7 cellular contexts compared by ENCODE assay signal in genomic region chr6:33761922-33762629, GRCh38. TPM values are rescaled to one million over a fixed set of nuclear protein-coding genes. Genes with fewer than 3 reads are reported as not detected.
A peak's percentile ranks its signal among the peaks of the same experiment; 100 is the strongest.
DNase-seq lines count a peak whose midpoint lies in the region; ATAC-seq and TF ChIP-seq lines count a peak whose summit lies in the region.

No MANE protein-coding gene starts in this region.

- TF ChIP-seq CTCF in GM06990 (IDR thresholded peaks at IDR 0.05; ENCODE audit: insufficient read depth, low read length, poor library complexity, severe bottlenecking) (peak; percentile 75), chondrocyte (IDR thresholded peaks at IDR 0.05) (peak; percentile 78)

- H3K4me3 ChIP-seq in GM06990 (replicated peaks; ENCODE audit: low read depth, low read length) (no peak overlapping the region), MG63 (no peak overlapping the region)

- H3K27ac Mint-ChIP-seq in T-helper 17 cell (no peak overlapping the region), chondrocyte (ENCODE audit: unreplicated experiment) (no peak overlapping the region)

- ATAC-seq in T-helper 17 cell (peak; percentile 39), HG03159 (IDR thresholded peaks at IDR 0.05; ENCODE audit: unreplicated experiment) (no peak)

- H3K4me1 Mint-ChIP-seq in T-helper 17 cell (peaks cover 3% of the 10 kb centered on the region), chondrocyte (ENCODE audit: low read depth) (peaks cover 20% of the 10 kb centered on the region)

- no peaks in the 10 kb centered on the region for H3K36me3 ChIP-seq in GM06990 (ENCODE audit: control insufficient read depth, insufficient read depth, low read length)
- H3K36me3 ChIP-seq in MG63: no peaks in the 10 kb centered on the region

- H3K27me3 Mint-ChIP-seq in T-helper 17 cell (peaks cover 33% of the 10 kb centered on the region), chondrocyte (ENCODE audit: low read depth) (no peaks in the 10 kb centered on the region)

- H3K27me3 ChIP-seq in GM06990 (replicated peaks; ENCODE audit: control insufficient read depth, insufficient read depth, low read length): no peaks in the 10 kb centered on the region; the same call in 1 of the 2 replicates
- H3K27me3 ChIP-seq in MG63: no peaks in the 10 kb centered on the region

- H3K4me3 Mint-ChIP-seq in T-helper 17 cell (no peak overlapping the region), chondrocyte (ENCODE audit: unreplicated experiment) (no peak overlapping the region)

- H3K36me3 Mint-ChIP-seq in T-helper 17 cell (ENCODE audit: low read depth) (no peaks in the 10 kb centered on the region), chondrocyte (ENCODE audit: low read depth) (no peaks in the 10 kb centered on the region)

- H3K9me3 ChIP-seq in MG63 (no peaks in the 10 kb centered on the region), T-helper 17 cell (ENCODE audit: control insufficient read depth, low read length, poor library complexity, severe bottlenecking) (no peaks in the 10 kb centered on the region)

- DNase-seq in GM06990 (ENCODE audit: extremely low read depth, insufficient read length) (peak; percentile 33), MG63 (peak; percentile 23), T-helper 17 cell (no peak), chondrocyte (ENCODE audit: low spot score) (no peak), lung microvascular endothelial cell (ENCODE audit: low read depth in 2 of 2) (peak; percentile 44 to 72), substantia nigra (lab: John Stamatoyannopoulos, UW) (peak in 47 of 49 donors; percentile 22 to 84 (median 57))

- H3K27ac ChIP-seq in substantia nigra (ENCODE audit: low read depth, low read length, poor library complexity, severe bottlenecking): peak overlapping the region; percentile 61

- peaks cover 5% of the 10 kb centered on the region for H3K9me3 Mint-ChIP-seq in chondrocyte (ENCODE audit: low read depth)

RNA-seq across cellular contexts. Expression of gene IP6K3, which starts 15.4 kb away (rescaled TPM):
- not detected in 2 replicates for total RNA-seq in MG63 (2014; rRNA removed; shearing (Covaris generic); ENCODE audit: low replicate concordance)
- total RNA-seq in T-helper 17 cell: not detected
- 6.1 to 9.0 TPM (median 6.5 TPM) in 3 replicates for total RNA-seq in chondrocyte
- total RNA-seq in lung microvascular endothelial cell: not detected in 2 replicates

RNA-seq across cellular contexts. Expression of gene LEMD2, which starts 26.9 kb away (rescaled TPM):
- total RNA-seq in MG63 (2014; rRNA removed; shearing (Covaris generic); ENCODE audit: low replicate concordance): 30.5 and 36.0 TPM in 2 replicates
- total RNA-seq in T-helper 17 cell: 100 to 1,000 TPM; 101 to 120 TPM
- 57.3 to 61.6 TPM (median 60.1 TPM) in 3 replicates for total RNA-seq in chondrocyte
- 27.9 and 34.3 TPM in 2 replicates for total RNA-seq in lung microvascular endothelial cell

RNA-seq across cellular contexts. Expression of gene MLN, which starts 41.7 kb away (rescaled TPM):
- not detected in 2 replicates for total RNA-seq in MG63 (2014; rRNA removed; shearing (Covaris generic); ENCODE audit: low replicate concordance)
- total RNA-seq in T-helper 17 cell (not detected), chondrocyte (not detected in 3 replicates), lung microvascular endothelial cell (not detected in 2 replicates)

RNA-seq across cellular contexts. Expression of gene UQCC2, which starts 50.6 kb away (rescaled TPM):
- 10.8 and 36.4 TPM in 2 replicates for total RNA-seq in MG63 (2014; rRNA removed; shearing (Covaris generic); ENCODE audit: low replicate concordance)
- total RNA-seq in T-helper 17 cell (10 to 100 TPM; 17.3 to 19.8 TPM), chondrocyte (64.5 to 80.2 TPM (median 67.6 TPM) in 3 replicates), lung microvascular endothelial cell (18.8 and 20.0 TPM in 2 replicates)

Comparison
In these comparisons a context has a peak if more than half of its experiments do, and no peak if none do; other contexts are left out.
1. DNase-seq: peak in GM06990 (single experiment), MG63 (single experiment), lung microvascular endothelial cell (2 of 2) and substantia nigra (47 of 49); none in T-helper 17 cell (0 of 3) and chondrocyte (single experiment).